Comparison of ENCODE assay signal across 8 cellular contexts in the genomic region with DNA sequence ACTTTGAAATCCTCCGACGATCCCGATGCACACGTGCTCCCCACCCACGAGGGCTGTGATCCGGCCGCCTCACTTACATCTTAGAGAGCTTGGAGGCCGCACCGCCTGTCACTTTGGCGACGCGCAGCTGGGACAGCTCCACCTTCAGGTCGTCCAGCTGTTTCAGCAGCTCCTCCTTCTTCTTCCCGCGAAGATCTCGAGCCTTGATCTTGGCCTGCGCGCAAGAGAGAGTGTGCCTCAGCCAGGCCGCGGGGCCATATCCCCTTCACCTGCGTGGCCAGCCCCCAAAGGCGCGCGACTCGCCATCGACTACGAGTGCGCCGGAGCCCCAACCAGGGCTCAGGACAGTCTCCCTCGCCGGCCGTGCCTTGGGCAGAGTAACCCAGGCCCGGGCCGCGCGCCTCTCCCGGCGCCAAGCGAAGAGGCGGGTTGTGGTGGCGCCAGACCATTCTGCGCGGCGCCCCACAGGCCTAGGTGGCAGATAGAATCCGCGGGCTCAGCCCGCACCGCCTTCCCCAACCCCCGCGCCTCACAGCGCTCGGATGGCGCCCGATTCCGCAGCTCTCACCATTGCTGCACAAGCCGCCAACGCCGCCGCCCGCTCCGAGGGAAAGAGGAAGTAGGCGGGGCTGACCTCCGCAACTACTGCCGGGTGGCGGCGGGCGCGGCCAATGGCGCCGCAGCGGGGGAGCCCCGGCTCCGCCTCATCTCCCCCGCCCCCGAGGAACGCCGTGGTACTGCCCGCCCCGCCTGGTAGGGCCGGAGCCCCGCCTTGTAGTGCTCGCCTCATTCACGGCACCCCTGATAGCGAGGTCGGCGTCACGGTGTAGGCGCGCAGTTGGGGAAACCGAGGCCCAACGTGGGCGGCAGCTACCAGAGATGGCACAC.
DNase-seq lines count a peak whose midpoint lies in the region; ATAC-seq and TF ChIP-seq lines count a peak whose summit lies in the region.

A gene (plus strand): TSS at position 789 of the 888 bp plus-strand sequence. CDS start 7,161 bp downstream, outside the sequence.
A gene (minus strand): TSS at position 616 of the 888 bp plus-strand sequence. CDS start 45 bp downstream, at position 571.

- H3K9me3 ChIP-seq in BLaER1 treated with 17β-estradiol and CSF1 and Interleukin-3, amounts not matched to agents 10 nM and 100 nM (replicated peaks in 1 of 11): no peaks in the 10 kb centered on the region

- H3K4me2 ChIP-seq in BLaER1 treated with 17β-estradiol and CSF1 and Interleukin-3, amounts not matched to agents 10 nM and 100 nM: peak within 1 kb of the TSS; percentile 88 to 99 (median 98)

- H3K27ac ChIP-seq in BLaER1 treated with 17β-estradiol and CSF1 and Interleukin-3, amounts not matched to agents 10 nM and 100 nM: peak within 1 kb of the TSS; percentile 95 to 100 (median 99)
- H3K27ac ChIP-seq in layer of hippocampus (ENCODE audit: low read depth, low read length): peak within 1 kb of the TSS; percentile 89

- peaks cover 38 to 51% (median 42%) of the 10 kb centered on the region in 10 experiments for H3K4me1 ChIP-seq in BLaER1 treated with 17β-estradiol and CSF1 and Interleukin-3, amounts not matched to agents 10 nM and 100 nM

- peaks cover 43 to 49% (median 47%) of the 10 kb centered on the region in 11 experiments for H3K36me3 ChIP-seq in BLaER1 treated with 17β-estradiol and CSF1 and Interleukin-3, amounts not matched to agents 10 nM and 100 nM

- DNase-seq in NCI-H524 treated with DMSO at 0.1 percent for 48 hours (lab: John Stamatoyannopoulos, UW) (peak; percentile 79), choroid plexus epithelial cell (ENCODE audit: low read depth) (peak; percentile 96)
- peak; percentile 95 to 97 for DNase-seq in activated CD4-positive, alpha-beta T cell treated with anti-CD3 and anti-CD28 coated beads for 4 hours
- DNase-seq in stimulated activated CD4-positive, alpha-beta T cell treated with anti-CD3 and anti-CD28 coated beads, Interleukin-1b, Interleukin-23, amount 100 ng/mL, for 4 hours (ENCODE audit: low read depth in 2 of 2): peak; percentile 95

- H3K27me3 ChIP-seq in BLaER1 treated with 17β-estradiol and CSF1 and Interleukin-3, amounts not matched to agents 10 nM and 100 nM: no peaks in the 10 kb centered on the region
- H3K27me3 ChIP-seq in layer of hippocampus (ENCODE audit: control insufficient read depth, insufficient read depth, low read length): no peaks in the 10 kb centered on the region

- peak within 1 kb of the TSS; percentile 94 to 100 (median 99) for H3K9ac ChIP-seq in BLaER1 treated with 17β-estradiol and CSF1 and Interleukin-3, amounts not matched to agents 10 nM and 100 nM

- ATAC-seq in GM19328 (IDR thresholded peaks at IDR 0.05; ENCODE audit: unreplicated experiment): peak; percentile 89
- peak; percentile 63 for ATAC-seq in HG03469 (IDR thresholded peaks at IDR 0.05; ENCODE audit: unreplicated experiment)

- H4K20me1 ChIP-seq in BLaER1 treated with 17β-estradiol and CSF1 and Interleukin-3, amounts not matched to agents 10 nM and 100 nM: peaks cover 47 to 51% (median 51%) of the 10 kb centered on the region in 11 experiments

- peak within 1 kb of the TSS; percentile 84 to 100 (median 92) for H3K4me3 ChIP-seq in BLaER1 treated with 17β-estradiol and CSF1 and Interleukin-3, amounts not matched to agents 10 nM and 100 nM
- H3K4me3 ChIP-seq in choroid plexus epithelial cell (ENCODE audit: low read depth, low read length): peak within 1 kb of the TSS; percentile 88

- TF ChIP-seq CTCF in choroid plexus epithelial cell (conservative IDR thresholded peaks at IDR 0.05; ENCODE audit: low read depth, low read length): peak; percentile 40

Comparison
In these comparisons a context has a peak if more than half of its experiments do, and no peak if none do; other contexts are left out.
1. Peak in every context shown above with its lines: DNase-seq, ATAC-seq, H3K4me3 ChIP-seq and H3K27ac ChIP-seq.